In the genomic region with DNA sequence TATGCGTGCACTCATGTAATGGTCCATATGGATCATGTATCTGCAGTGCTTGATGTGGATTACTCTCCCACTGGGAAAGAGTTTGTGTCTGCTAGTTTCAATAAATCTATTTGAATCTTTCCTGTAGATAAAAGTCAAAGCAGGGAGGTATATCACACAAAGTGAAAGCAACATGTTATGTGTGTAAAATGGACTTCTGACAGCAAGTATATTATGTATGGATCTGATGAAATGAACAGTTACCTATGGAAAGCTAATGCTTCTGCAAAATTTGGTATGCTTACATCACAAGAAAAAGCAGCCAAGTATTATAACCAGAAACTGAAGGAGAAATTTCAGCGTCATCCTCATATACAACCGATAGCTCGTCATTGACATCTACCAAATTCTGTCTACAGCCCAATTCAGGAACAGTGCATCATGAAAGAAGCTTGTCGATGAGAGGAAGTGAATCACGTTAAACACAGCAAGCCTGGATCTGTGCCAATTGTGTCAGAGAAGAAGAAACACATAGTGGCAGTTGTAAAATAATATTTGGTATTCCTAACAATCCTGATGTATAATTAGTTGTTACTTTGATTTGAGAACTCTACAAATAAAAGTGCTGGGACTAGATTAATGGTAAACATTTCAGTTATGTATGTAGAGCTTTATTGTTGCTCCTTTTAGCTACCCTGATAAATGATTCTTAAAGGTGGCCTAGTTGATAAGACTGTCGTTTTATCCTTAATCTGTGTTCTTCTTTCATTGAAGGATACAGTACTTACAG, we compare ENCODE assay signal across 8 cellular contexts. TPM values are rescaled to one million over a fixed set of nuclear protein-coding genes. Genes with fewer than 3 reads are reported as not detected.
DNase-seq lines count a peak whose midpoint lies in the region; ATAC-seq and TF ChIP-seq lines count a peak whose summit lies in the region.

No MANE protein-coding gene starts in this region.

- no peak for TF ChIP-seq CTCF in brain (conservative IDR thresholded peaks at IDR 0.05)

- peaks cover 14% of the 10 kb centered on the region for H3K27me3 Mint-ChIP-seq in brain

- H3K4me3 Mint-ChIP-seq in brain = peak overlapping the region in 1 of 5 experiments; percentile 18

- H3K4me1 Mint-ChIP-seq in brain = peaks cover 33% of the 10 kb centered on the region

- no peaks in the 10 kb centered on the region for H3K36me3 Mint-ChIP-seq in brain

- ATAC-seq in GM19455 (IDR thresholded peaks at IDR 0.05; ENCODE audit: unreplicated experiment) = no peak

- in situ Hi-C loops in SK-MEL-5 (cut with HindIII; ENCODE audit: low pct_unique_long_range_greater_than_20kb, low sequenced_read_pairs) = no loop called here

- DNase-seq in DMS53 (lab: John Stamatoyannopoulos, UW) = peak; percentile 59
- no peak for DNase-seq in DMS53 treated with DMSO at 0.1 percent for 48 hours (lab: John Stamatoyannopoulos, UW; ENCODE audit: unreplicated experiment)
- DNase-seq in SK-MEL-5 (ENCODE audit: low read depth, low spot score) = peak; percentile 40
- DNase-seq in stimulated activated CD4-positive, alpha-beta T cell treated with anti-CD3 and anti-CD28 coated beads, Interleukin-4, amount 100 ng/mL, for 24 hours = peak; percentile 52
- no peak for DNase-seq in NCI-H2107 treated with DMSO at 0.1 percent for 48 hours (lab: John Stamatoyannopoulos, UW; ENCODE audit: unreplicated experiment)
- DNase-seq in AG20443 (ENCODE audit: low spot score) = no peak

- H3K27ac Mint-ChIP-seq in brain = peak overlapping the region in 3 of 5 experiments; percentile 2 to 58 (median 56)

- H3K9me3 Mint-ChIP-seq in brain = no peaks in the 10 kb centered on the region

RNA-seq across cellular contexts. Expression of gene SYPL1, which starts 14.2 kb away (rescaled TPM):
- total RNA-seq in SK-MEL-5 (2014; rRNA removed; shearing (Covaris generic)) = 47.4 and 47.7 TPM in 2 replicates
- polyA plus RNA-seq in SK-MEL-5 (2015; cell fraction: cytosol; rRNA removed) = 113 and 135 TPM in 2 replicates
- 28.0 and 46.1 TPM in 2 replicates for polyA plus RNA-seq in SK-MEL-5 (2015; cell fraction: nucleus; rRNA removed)
- 51.0 TPM for polyA plus RNA-seq in brain (ENCODE audit: insufficient read depth, low read depth, low replicate concordance)

Comparison
In these comparisons a context has a peak if more than half of its experiments do, and no peak if none do; other contexts are left out.
1. DNase-seq: peak in DMS53 (single experiment), SK-MEL-5 (single experiment) and stimulated activated CD4-positive, alpha-beta T cell treated with anti-CD3 and anti-CD28 coated beads, Interleukin-4, amount 100 ng/mL, for 24 hours (single experiment); none in DMS53 treated with DMSO at 0.1 percent for 48 hours (single experiment), NCI-H2107 treated with DMSO at 0.1 percent for 48 hours (single experiment) and AG20443 (single experiment).